Comparison of ENCODE assay signal across 1 cellular context in genomic region chr18:58995663-58996062, GRCh38.
TF ChIP-seq lines count a peak whose summit lies in the region.

No MANE protein-coding gene starts in this region.

TF ChIP-seq in HEK293, 187 proteins besides CTCF, POLR2A, EP300 and RAD21 (continued from another document):
- TF ChIP-seq ZSCAN5A (tag by site-specific recombination; IDR thresholded peaks at IDR 0.05), result no peak
- peak; percentile 20; the same call in 1 of the 2 replicates for TF ChIP-seq MZF1 (tag by site-specific recombination; IDR thresholded peaks at IDR 0.05; ENCODE audit: borderline replicate concordance)
- no peak for TF ChIP-seq ZNF529 (tag by site-specific recombination; IDR thresholded peaks at IDR 0.05; ENCODE audit: insufficient replicate concordance)
